ENCODE assay signal across 13 cellular contexts in genomic region chr7:5350600-5351385, GRCh38.
"Had no signal": no experiment of that assay in that cellular context is flagged by ENCODE, and none has a peak within 500 bp of the region (broad histone marks: within the 10 kb centered on the region; RNA-seq: fewer than 3 reads in every experiment).

No MANE protein-coding gene starts in this region.

- H3K27ac ChIP-seq: left lung, testis, VCaP had no signal

- H3K27me3 ChIP-seq: breast epithelium, left lung, testis, uterus had no signal

- H3K4me3 Mint-ChIP-seq: activated CD4-positive, alpha-beta memory T cell treated with anti-CD3 and anti-CD28 coated beads, Interleukin-2, amount 10 ng/mL, durations not matched to agents 7 days and 5 days; activated CD4-positive, alpha-beta T cell treated with anti-CD3 and anti-CD28 coated beads for 36 hours; activated naive CD8-positive, alpha-beta T cell treated with anti-CD3 and anti-CD28 coated beads, Interleukin-2, amount 10 ng/mL, durations not matched to agents 7 days and 5 days; activated T-cell treated with anti-CD3 and anti-CD28 coated beads, Interleukin-2, amount 50 U/mL, for 72 hours; nephron; stimulated activated naive CD8-positive, alpha-beta T cell treated with anti-CD3 and anti-CD28 coated beads, Interleukin-15, Interleukin-2, amounts not matched to agents 100 ng/mL and 50 ng/mL, for 24 hours had no signal

- DNase-seq: activated CD4-positive, alpha-beta memory T cell treated with anti-CD3 and anti-CD28 coated beads, Interleukin-2, amount 10 ng/mL, durations not matched to agents 7 days and 5 days; activated CD4-positive, alpha-beta T cell treated with anti-CD3 and anti-CD28 coated beads for 36 hours; activated naive CD8-positive, alpha-beta T cell treated with anti-CD3 and anti-CD28 coated beads, Interleukin-2, amount 10 ng/mL, durations not matched to agents 7 days and 5 days; activated T-cell treated with anti-CD3 and anti-CD28 coated beads, Interleukin-2, amount 50 U/mL, for 72 hours; hypothalamus; stimulated activated CD4-positive, alpha-beta T cell treated with anti-CD3 and anti-CD28 coated beads, Interleukin-4, amount 100 ng/mL, for 1 hour; testis had no signal

- ATAC-seq: activated CD4-positive, alpha-beta T cell treated with anti-CD3 and anti-CD28 coated beads for 36 hours; activated T-cell treated with anti-CD3 and anti-CD28 coated beads, Interleukin-2, amount 50 U/mL, for 72 hours; left lung had no signal

- H3K27me3 Mint-ChIP-seq: activated CD4-positive, alpha-beta memory T cell treated with anti-CD3 and anti-CD28 coated beads, Interleukin-2, amount 10 ng/mL, durations not matched to agents 7 days and 5 days; activated CD4-positive, alpha-beta T cell treated with anti-CD3 and anti-CD28 coated beads for 36 hours; activated naive CD8-positive, alpha-beta T cell treated with anti-CD3 and anti-CD28 coated beads, Interleukin-2, amount 10 ng/mL, durations not matched to agents 7 days and 5 days; stimulated activated naive CD8-positive, alpha-beta T cell treated with anti-CD3 and anti-CD28 coated beads, Interleukin-15, Interleukin-2, amounts not matched to agents 100 ng/mL and 50 ng/mL, for 24 hours had no signal

- H3K9me3 Mint-ChIP-seq: activated CD4-positive, alpha-beta memory T cell treated with anti-CD3 and anti-CD28 coated beads, Interleukin-2, amount 10 ng/mL, durations not matched to agents 7 days and 5 days; activated naive CD8-positive, alpha-beta T cell treated with anti-CD3 and anti-CD28 coated beads, Interleukin-2, amount 10 ng/mL, durations not matched to agents 7 days and 5 days; activated T-cell treated with anti-CD3 and anti-CD28 coated beads, Interleukin-2, amount 50 U/mL, for 72 hours; nephron; stimulated activated naive CD8-positive, alpha-beta T cell treated with anti-CD3 and anti-CD28 coated beads, Interleukin-15, Interleukin-2, amounts not matched to agents 100 ng/mL and 50 ng/mL, for 24 hours had no signal

- H3K9me3 ChIP-seq: breast epithelium, left lung, testis, uterus had no signal

- H3K27ac Mint-ChIP-seq: activated CD4-positive, alpha-beta memory T cell treated with anti-CD3 and anti-CD28 coated beads, Interleukin-2, amount 10 ng/mL, durations not matched to agents 7 days and 5 days; activated CD4-positive, alpha-beta T cell treated with anti-CD3 and anti-CD28 coated beads for 36 hours; activated naive CD8-positive, alpha-beta T cell treated with anti-CD3 and anti-CD28 coated beads, Interleukin-2, amount 10 ng/mL, durations not matched to agents 7 days and 5 days; activated T-cell treated with anti-CD3 and anti-CD28 coated beads, Interleukin-2, amount 50 U/mL, for 72 hours; stimulated activated naive CD8-positive, alpha-beta T cell treated with anti-CD3 and anti-CD28 coated beads, Interleukin-15, Interleukin-2, amounts not matched to agents 100 ng/mL and 50 ng/mL, for 24 hours had no signal

- H3K36me3 ChIP-seq: breast epithelium, uterus had no signal

- H3K4me3 ChIP-seq: left lung, testis, uterus had no signal
